In genomic region chr10:5896765-5897340, GRCh38 we compare ENCODE assay signal across 25 cellular contexts. TPM values are rescaled to one million over a fixed set of nuclear protein-coding genes. Genes with fewer than 3 reads are reported as not detected.
DNase-seq lines count a peak whose midpoint lies in the region; ATAC-seq lines count a peak whose summit lies in the region.
"Had no signal": no experiment of that assay in that cellular context is flagged by ENCODE, and none has a peak within 500 bp of the region (broad histone marks: within the 10 kb centered on the region; RNA-seq: fewer than 3 reads in every experiment).

No MANE protein-coding gene starts in this region.

- H3K23ac ChIP-seq in trophoblast cell (ENCODE audit: low read length), result no peak overlapping the region

- H3K4me1 ChIP-seq in trophoblast cell (ENCODE audit: control insufficient read depth in 1 of 2, insufficient read depth in 2 of 2, low read length in 2 of 2), result no peaks in the 10 kb centered on the region

- H3K9me3 Mint-ChIP-seq in activated naive CD4-positive, alpha-beta T cell treated with anti-CD3 and anti-CD28 coated beads, Interleukin-2, amount 50 U/mL, for 72 hours, result peaks cover 0 to 10% of the 10 kb centered on the region in 2 donors
- H3K9me3 Mint-ChIP-seq in activated naive CD4-positive, alpha-beta T cell treated with anti-CD3 and anti-CD28 coated beads for 36 hours, result no peaks in the 10 kb centered on the region
- no peaks in the 10 kb centered on the region for H3K9me3 Mint-ChIP-seq in IgD-negative memory B cell
- peaks cover 12% of the 10 kb centered on the region for H3K9me3 Mint-ChIP-seq in activated T-helper 2 cell treated with anti-CD3 and anti-CD28 coated beads, Interferon-gamma antibody, Interleukin-2, Interleukin-4, amounts not matched to agents 10 μg/mL and 5 μg/mL and 100 μg/mL, durations not matched to agents 14 hours and 24 hours and 36 hours

- no peak for DNase-seq in activated naive CD4-positive, alpha-beta T cell treated with anti-CD3 and anti-CD28 coated beads, Interleukin-2, amount 50 U/mL, for 72 hours (ENCODE audit: low spot score in 2 of 2)
- DNase-seq in activated naive CD4-positive, alpha-beta T cell treated with anti-CD3 and anti-CD28 coated beads for 36 hours, result no peak
- DNase-seq in activated T-helper 2 cell treated with anti-CD3 and anti-CD28 coated beads, Interferon-gamma antibody, Interleukin-2, Interleukin-4, amounts not matched to agents 10 μg/mL and 5 μg/mL and 100 μg/mL, durations not matched to agents 14 hours and 24 hours and 36 hours (ENCODE audit: low spot score), result no peak
- peak; percentile 7 to 75 for DNase-seq in trophoblast cell
- no peak for DNase-seq in NOMO-1 (lab: John Stamatoyannopoulos, UW; ENCODE audit: unreplicated experiment in 2 of 2)
- no peak for DNase-seq in NCI-H1930 (lab: John Stamatoyannopoulos, UW)
- DNase-seq: activated CD4-positive, alpha-beta T cell treated with anti-CD3 and anti-CD28 coated beads for 1 hour; activated CD8-positive, alpha-beta T cell treated with anti-CD3 and anti-CD28 coated beads for 36 hours; activated gamma-delta T cell treated with Interleukin-2 at 50 U/mL for 16 hours; AML-193; DMS53; effector memory CD8-positive, alpha-beta T cell; kidney glomerular epithelial cell; mammary epithelial cell; NCI-H1092 treated with DMSO at 0.1 percent for 48 hours; NCI-H2029; NCI-H524 treated with DMSO at 0.1 percent for 48 hours; occipital lobe had no signal

- peak overlapping the region; percentile 38 to 74 for H3K27ac Mint-ChIP-seq in activated naive CD4-positive, alpha-beta T cell treated with anti-CD3 and anti-CD28 coated beads, Interleukin-2, amount 50 U/mL, for 72 hours
- H3K27ac Mint-ChIP-seq in activated naive CD4-positive, alpha-beta T cell treated with anti-CD3 and anti-CD28 coated beads for 36 hours, result no peak overlapping the region
- H3K27ac Mint-ChIP-seq in IgD-negative memory B cell, result peak overlapping the region; percentile 6 to 99 (median 96)
- H3K27ac Mint-ChIP-seq in activated T-helper 2 cell treated with anti-CD3 and anti-CD28 coated beads, Interferon-gamma antibody, Interleukin-2, Interleukin-4, amounts not matched to agents 10 μg/mL and 5 μg/mL and 100 μg/mL, durations not matched to agents 14 hours and 24 hours and 36 hours, result peak overlapping the region; percentile 12

- H3K18ac ChIP-seq in trophoblast cell (ENCODE audit: low read length), result no peak overlapping the region

- H3K27me3 ChIP-seq in trophoblast cell (ENCODE audit: insufficient read depth, low read length), result no peaks in the 10 kb centered on the region
- H3K27me3 ChIP-seq: breast epithelium had no signal

- CTCF ChIA-PET in activated naive CD4-positive, alpha-beta T cell treated with anti-CD3 and anti-CD28 coated beads for 36 hours (lab: Charles Lee), result no interaction called here

- H2AFZ ChIP-seq in trophoblast cell (ENCODE audit: insufficient read depth, low read length, poor library complexity), result no peak overlapping the region

- no peak overlapping the region for H3K4me3 Mint-ChIP-seq in activated naive CD4-positive, alpha-beta T cell treated with anti-CD3 and anti-CD28 coated beads for 36 hours
- H3K4me3 Mint-ChIP-seq in IgD-negative memory B cell, result peak overlapping the region in 1 of 4 donors; percentile 80
- no peak overlapping the region for H3K4me3 Mint-ChIP-seq in activated T-helper 2 cell treated with anti-CD3 and anti-CD28 coated beads, Interferon-gamma antibody, Interleukin-2, Interleukin-4, amounts not matched to agents 10 μg/mL and 5 μg/mL and 100 μg/mL, durations not matched to agents 14 hours and 24 hours and 36 hours (ENCODE audit: low read depth)
- H3K4me3 Mint-ChIP-seq: activated CD8-positive, alpha-beta T cell treated with anti-CD3 and anti-CD28 coated beads for 36 hours; type B pancreatic cell had no signal

- no peak for ATAC-seq in activated naive CD4-positive, alpha-beta T cell treated with anti-CD3 and anti-CD28 coated beads, Interleukin-2, amount 50 U/mL, for 72 hours
- ATAC-seq in GM18519 (IDR thresholded peaks at IDR 0.05; ENCODE audit: low FRiP score, unreplicated experiment), result no peak
- ATAC-seq: activated CD8-positive, alpha-beta T cell treated with anti-CD3 and anti-CD28 coated beads for 36 hours; effector memory CD8-positive, alpha-beta T cell; HepG2 had no signal

- H3K27ac ChIP-seq in trophoblast cell (ENCODE audit: low read depth, low read length), result no peak overlapping the region
- H3K27ac ChIP-seq: breast epithelium, coronary artery had no signal

- no peak overlapping the region for H2BK120ac ChIP-seq in trophoblast cell (ENCODE audit: insufficient read depth, low read length, poor library complexity)

- H2BK5ac ChIP-seq in trophoblast cell (ENCODE audit: low read depth, low read length, poor library complexity), result no peak overlapping the region

- no peak overlapping the region for H2AK5ac ChIP-seq in trophoblast cell (ENCODE audit: low read length)

- H3K4me3 ChIP-seq in trophoblast cell (ENCODE audit: low read depth, low read length), result no peak overlapping the region
- H3K4me3 ChIP-seq: breast epithelium, coronary artery, skin epidermis had no signal

- no peak overlapping the region for H3K14ac ChIP-seq in trophoblast cell (ENCODE audit: low read length)

- H3K4me1 Mint-ChIP-seq in activated naive CD4-positive, alpha-beta T cell treated with anti-CD3 and anti-CD28 coated beads for 36 hours (ENCODE audit: low read depth), result peaks cover 40% of the 10 kb centered on the region
- H3K4me1 Mint-ChIP-seq in IgD-negative memory B cell, result peaks cover 34 to 48% (median 46%) of the 10 kb centered on the region in 3 donors
- peaks cover 43% of the 10 kb centered on the region for H3K4me1 Mint-ChIP-seq in activated T-helper 2 cell treated with anti-CD3 and anti-CD28 coated beads, Interferon-gamma antibody, Interleukin-2, Interleukin-4, amounts not matched to agents 10 μg/mL and 5 μg/mL and 100 μg/mL, durations not matched to agents 14 hours and 24 hours and 36 hours (ENCODE audit: low read depth)

- H4K8ac ChIP-seq in trophoblast cell (ENCODE audit: low read depth, low read length), result no peak overlapping the region

- peaks cover 0 to 53% of the 10 kb centered on the region in 2 donors for H3K36me3 Mint-ChIP-seq in activated naive CD4-positive, alpha-beta T cell treated with anti-CD3 and anti-CD28 coated beads, Interleukin-2, amount 50 U/mL, for 72 hours
- H3K36me3 Mint-ChIP-seq in activated naive CD4-positive, alpha-beta T cell treated with anti-CD3 and anti-CD28 coated beads for 36 hours (ENCODE audit: low read depth), result peaks cover 34% of the 10 kb centered on the region
- peaks cover 15% of the 10 kb centered on the region for H3K36me3 Mint-ChIP-seq in IgD-negative memory B cell
- H3K36me3 Mint-ChIP-seq in activated T-helper 2 cell treated with anti-CD3 and anti-CD28 coated beads, Interferon-gamma antibody, Interleukin-2, Interleukin-4, amounts not matched to agents 10 μg/mL and 5 μg/mL and 100 μg/mL, durations not matched to agents 14 hours and 24 hours and 36 hours (ENCODE audit: low read depth), result peaks cover 62% of the 10 kb centered on the region

- H3K9ac ChIP-seq in trophoblast cell (ENCODE audit: low read length), result no peak overlapping the region

- H3K9me3 ChIP-seq in trophoblast cell (ENCODE audit: insufficient read depth, low read depth, low read length), result peaks cover 2% of the 10 kb centered on the region
- H3K9me3 ChIP-seq: breast epithelium had no signal

- H3K79me2 ChIP-seq in trophoblast cell (ENCODE audit: control insufficient read depth, insufficient read depth, low read length, poor library complexity), result peaks cover 5% of the 10 kb centered on the region

- no peak overlapping the region for H3K4me2 ChIP-seq in trophoblast cell (ENCODE audit: low read length)

- intact Hi-C loops in activated naive CD4-positive, alpha-beta T cell treated with anti-CD3 and anti-CD28 coated beads for 36 hours (cut with micrococcal nuclease), result no loop called here
- intact Hi-C loops in activated T-helper 2 cell treated with anti-CD3 and anti-CD28 coated beads, Interferon-gamma antibody, Interleukin-2, Interleukin-4, amounts not matched to agents 10 μg/mL and 5 μg/mL and 100 μg/mL, durations not matched to agents 14 hours and 24 hours and 36 hours (cut with micrococcal nuclease), result no loop called here

- no CpG with 5 or more reads among the region's 5 CpGs for WGBS in trophoblast cell (ENCODE audit: extremely low coverage, insufficient coverage, insufficient read length)

- H2BK12ac ChIP-seq in trophoblast cell (ENCODE audit: low read length), result no peak overlapping the region

- H3K79me1 ChIP-seq in trophoblast cell (ENCODE audit: low read length), result no peaks in the 10 kb centered on the region

- no peak overlapping the region for H3K4ac ChIP-seq in trophoblast cell (ENCODE audit: low read depth, low read length)

- H3K36me3 ChIP-seq in trophoblast cell (ENCODE audit: control insufficient read depth in 1 of 2, insufficient read depth in 2 of 2, low read length in 2 of 2), result peaks cover 22 to 24% of the 10 kb centered on the region in 2 experiments
- H3K36me3 ChIP-seq: breast epithelium had no signal

- no peak overlapping the region for H4K12ac ChIP-seq in trophoblast cell (ENCODE audit: low read depth, low read length)

- H3K27me3 Mint-ChIP-seq in activated naive CD4-positive, alpha-beta T cell treated with anti-CD3 and anti-CD28 coated beads for 36 hours (ENCODE audit: low read depth), result no peaks in the 10 kb centered on the region
- no peaks in the 10 kb centered on the region for H3K27me3 Mint-ChIP-seq in IgD-negative memory B cell
- H3K27me3 Mint-ChIP-seq in activated T-helper 2 cell treated with anti-CD3 and anti-CD28 coated beads, Interferon-gamma antibody, Interleukin-2, Interleukin-4, amounts not matched to agents 10 μg/mL and 5 μg/mL and 100 μg/mL, durations not matched to agents 14 hours and 24 hours and 36 hours (ENCODE audit: low read depth), result no peaks in the 10 kb centered on the region
- H3K27me3 Mint-ChIP-seq: activated CD8-positive, alpha-beta T cell treated with anti-CD3 and anti-CD28 coated beads for 36 hours; effector memory CD8-positive, alpha-beta T cell; type B pancreatic cell had no signal

- no peak overlapping the region for H4K91ac ChIP-seq in trophoblast cell (ENCODE audit: low read depth, low read length)

RNA-seq across cellular contexts. Expression of gene FBH1, which starts 6.8 kb away (rescaled TPM):
- 10 to 100 TPM; 51.8 to 53.5 TPM for total RNA-seq in activated naive CD4-positive, alpha-beta T cell treated with anti-CD3 and anti-CD28 coated beads, Interleukin-2, amount 50 U/mL, for 72 hours
- 10 to 100 TPM; 40.4 to 42.7 TPM for total RNA-seq in activated naive CD4-positive, alpha-beta T cell treated with anti-CD3 and anti-CD28 coated beads for 36 hours
- polyA plus RNA-seq in IgD-negative memory B cell, result 85.4 TPM
- total RNA-seq in activated T-helper 2 cell treated with anti-CD3 and anti-CD28 coated beads, Interferon-gamma antibody, Interleukin-2, Interleukin-4, amounts not matched to agents 10 μg/mL and 5 μg/mL and 100 μg/mL, durations not matched to agents 14 hours and 24 hours and 36 hours, result 57.2 and 58.0 TPM in 2 replicates
- 31.5 and 32.0 TPM in 2 replicates for polyA plus RNA-seq in trophoblast cell (2013)

RNA-seq across cellular contexts. Expression of gene ANKRD16, which starts 7.2 kb away (rescaled TPM):
- total RNA-seq in activated naive CD4-positive, alpha-beta T cell treated with anti-CD3 and anti-CD28 coated beads, Interleukin-2, amount 50 U/mL, for 72 hours, result 1 to 10 TPM; 3.3 to 6.8 TPM
- total RNA-seq in activated naive CD4-positive, alpha-beta T cell treated with anti-CD3 and anti-CD28 coated beads for 36 hours, result 1 to 10 TPM; 3.6 to 3.9 TPM
- 5.2 TPM for polyA plus RNA-seq in IgD-negative memory B cell
- total RNA-seq in activated T-helper 2 cell treated with anti-CD3 and anti-CD28 coated beads, Interferon-gamma antibody, Interleukin-2, Interleukin-4, amounts not matched to agents 10 μg/mL and 5 μg/mL and 100 μg/mL, durations not matched to agents 14 hours and 24 hours and 36 hours, result 10.4 and 11.6 TPM in 2 replicates
- 2.2 and 2.3 TPM in 2 replicates for polyA plus RNA-seq in trophoblast cell (2013)

Comparison
In these comparisons a context has a peak if more than half of its experiments do, and no peak if none do; other contexts are left out.
1. DNase-seq: peak in trophoblast cell (2 of 2); none in activated naive CD4-positive, alpha-beta T cell treated with anti-CD3 and anti-CD28 coated beads, Interleukin-2, amount 50 U/mL, for 72 hours (0 of 2), activated naive CD4-positive, alpha-beta T cell treated with anti-CD3 and anti-CD28 coated beads for 36 hours (single experiment), activated T-helper 2 cell treated with anti-CD3 and anti-CD28 coated beads, Interferon-gamma antibody, Interleukin-2, Interleukin-4, amounts not matched to agents 10 μg/mL and 5 μg/mL and 100 μg/mL, durations not matched to agents 14 hours and 24 hours and 36 hours (single experiment), NOMO-1 (0 of 2) and NCI-H1930 (0 of 2).